ENCODE assay signal across 18 cellular contexts in the genomic region with DNA sequence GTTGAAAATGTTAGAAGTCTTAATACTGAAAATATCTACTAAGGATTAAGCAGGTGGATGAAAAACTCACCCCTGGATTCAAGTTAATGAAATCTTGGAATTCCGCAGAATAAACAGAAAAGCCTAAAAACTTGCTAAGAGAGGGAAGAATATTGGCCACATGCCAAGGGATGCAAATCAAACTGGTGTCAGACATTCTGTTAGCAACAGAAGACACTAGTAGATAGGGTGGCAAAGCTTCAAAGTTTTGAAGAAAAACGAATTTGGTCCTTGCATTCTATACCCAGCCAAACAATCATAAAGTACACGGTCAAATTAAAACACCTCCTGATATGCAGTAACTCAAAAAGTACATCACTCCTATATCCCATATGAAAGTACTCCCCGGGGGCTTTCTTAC.
DNase-seq lines count a peak whose midpoint lies in the region; ATAC-seq, FAIRE-seq and TF ChIP-seq lines count a peak whose summit lies in the region.
"Had no signal": no experiment of that assay in that cellular context is flagged by ENCODE, and none has a peak within 500 bp of the region (broad histone marks: within the 10 kb centered on the region; RNA-seq: fewer than 3 reads in every experiment).

No MANE protein-coding gene starts in this region.

- intact Hi-C loops in right lobe of liver (cut with DNase I) = no loop called here

- H2AFZ ChIP-seq in astrocyte (ENCODE audit: low read depth, low read length) = no peak overlapping the region
- H2AFZ ChIP-seq: GM23248 had no signal

- peaks cover 30 to 52% (median 36%) of the 10 kb centered on the region in 10 experiments for H3K4me1 ChIP-seq in BLaER1 treated with 17β-estradiol and CSF1 and Interleukin-3, amounts not matched to agents 10 nM and 100 nM
- peaks cover 12% of the 10 kb centered on the region for H3K4me1 ChIP-seq in astrocyte (ENCODE audit: insufficient read depth, low read length)
- peaks cover 0 to 47% (median 10%) of the 10 kb centered on the region in 4 donors for H3K4me1 ChIP-seq in right lobe of liver
- H3K4me1 ChIP-seq: Caco-2 had no signal

- TF ChIP-seq POLR2A in GM12892 (IDR thresholded peaks at IDR 0.05; ENCODE audit: low read depth, low read length) = no peak
- no peak for TF ChIP-seq POLR2A in right lobe of liver (IDR thresholded peaks at IDR 0.05)

- H3K9me3 Mint-ChIP-seq in astrocyte (ENCODE audit: unreplicated experiment) = peaks cover 2% of the 10 kb centered on the region
- no peaks in the 10 kb centered on the region for H3K9me3 Mint-ChIP-seq in natural killer cell treated with Interleukin-12 subunit alpha and Interleukin-12 subunit beta and Interleukin-15 and Interleukin-18, amount 100 ng/mL, for 72 hours
- H3K9me3 Mint-ChIP-seq: CD8-positive, alpha-beta T cell had no signal

- H3K27me3 ChIP-seq in BLaER1 treated with 17β-estradiol and CSF1 and Interleukin-3, amounts not matched to agents 10 nM and 100 nM = no peaks in the 10 kb centered on the region
- no peaks in the 10 kb centered on the region for H3K27me3 ChIP-seq in astrocyte (ENCODE audit: insufficient read depth, low read length)
- no peaks in the 10 kb centered on the region for H3K27me3 ChIP-seq in right lobe of liver

- DNase-seq in GM12892 (ENCODE audit: insufficient read length) (no peak), astrocyte (ENCODE audit: low read depth) (no peak), right lobe of liver (no peak)
- DNase-seq in natural killer cell treated with Interleukin-12 subunit alpha and Interleukin-12 subunit beta and Interleukin-15 and Interleukin-18, amount 100 ng/mL, for 72 hours (ENCODE audit: low spot score) = no peak
- DNase-seq: Caco-2; CD4-positive, CD25-positive, alpha-beta regulatory T cell; CD8-positive, alpha-beta T cell; DMS153; DND-41; GM23248; H7; HCEC 1CT had no signal

- H3K79me2 ChIP-seq in astrocyte (ENCODE audit: insufficient read depth, low read length) = no peaks in the 10 kb centered on the region

- H3K4me3 ChIP-seq in BLaER1 treated with 17β-estradiol and CSF1 and Interleukin-3, amounts not matched to agents 10 nM and 100 nM = peak overlapping the region in 1 of 10 experiments; percentile 8; a peak in 1 of 20 replicates
- H3K4me3 ChIP-seq in astrocyte (ENCODE audit: insufficient read depth, low read depth, low read length) (no peak overlapping the region), right lobe of liver (no peak overlapping the region)
- H3K4me3 ChIP-seq: GM23248 had no signal

- FAIRE-seq in GM12892 (lab: Jason Lieb, UNC) (peak; percentile 70), astrocyte (lab: Jason Lieb, UNC) (peak; percentile 26)
- FAIRE-seq: G401.6, H1 had no signal

- H4K20me1 ChIP-seq in BLaER1 treated with 17β-estradiol and CSF1 and Interleukin-3, amounts not matched to agents 10 nM and 100 nM = no peaks in the 10 kb centered on the region
- no peaks in the 10 kb centered on the region for H4K20me1 ChIP-seq in astrocyte (ENCODE audit: insufficient read depth, low read length)

- no peaks in the 10 kb centered on the region for H3K36me3 ChIP-seq in BLaER1 treated with 17β-estradiol and CSF1 and Interleukin-3, amounts not matched to agents 10 nM and 100 nM
- H3K36me3 ChIP-seq in astrocyte (ENCODE audit: insufficient read depth, low read length) (no peaks in the 10 kb centered on the region), right lobe of liver (no peaks in the 10 kb centered on the region)

- H3K27ac ChIP-seq in BLaER1 treated with 17β-estradiol and CSF1 and Interleukin-3, amounts not matched to agents 10 nM and 100 nM = peak overlapping the region in 7 of 11 experiments; percentile 84 to 94 (median 89); a peak in 12 of 22 replicates
- H3K27ac ChIP-seq in astrocyte (ENCODE audit: low read depth, low read length) (no peak overlapping the region), right lobe of liver (peak overlapping the region; percentile 50 to 84 (median 59))
- H3K27ac ChIP-seq: C4-2B, GM23248 had no signal

- peaks cover 12% of the 10 kb centered on the region for H3K4me1 Mint-ChIP-seq in astrocyte (ENCODE audit: low read depth, unreplicated experiment)
- H3K4me1 Mint-ChIP-seq in natural killer cell treated with Interleukin-12 subunit alpha and Interleukin-12 subunit beta and Interleukin-15 and Interleukin-18, amount 100 ng/mL, for 72 hours (ENCODE audit: low read depth in 2 of 2) = no peaks in the 10 kb centered on the region

- ATAC-seq in right lobe of liver (no peak), HG03520 (IDR thresholded peaks at IDR 0.05; ENCODE audit: unreplicated experiment) (no peak), GM19395 (IDR thresholded peaks at IDR 0.05; ENCODE audit: unreplicated experiment) (no peak)
- no peak for ATAC-seq in natural killer cell treated with Interleukin-12 subunit alpha and Interleukin-12 subunit beta and Interleukin-15 and Interleukin-18, amount 100 ng/mL, for 72 hours
- ATAC-seq: CD8-positive, alpha-beta T cell had no signal

- no peak overlapping the region for H3K9ac ChIP-seq in BLaER1 treated with 17β-estradiol and CSF1 and Interleukin-3, amounts not matched to agents 10 nM and 100 nM
- H3K9ac ChIP-seq in astrocyte (ENCODE audit: low read length) = no peak overlapping the region
- H3K9ac ChIP-seq: GM23248 had no signal

- no peak overlapping the region for H3K27ac Mint-ChIP-seq in astrocyte (ENCODE audit: unreplicated experiment)
- no peak overlapping the region for H3K27ac Mint-ChIP-seq in natural killer cell treated with Interleukin-12 subunit alpha and Interleukin-12 subunit beta and Interleukin-15 and Interleukin-18, amount 100 ng/mL, for 72 hours
- H3K27ac Mint-ChIP-seq: CD4-positive, CD25-positive, alpha-beta regulatory T cell; CD8-positive, alpha-beta T cell had no signal

- no peak overlapping the region for H3K4me3 Mint-ChIP-seq in astrocyte (ENCODE audit: unreplicated experiment)
- no peak overlapping the region for H3K4me3 Mint-ChIP-seq in natural killer cell treated with Interleukin-12 subunit alpha and Interleukin-12 subunit beta and Interleukin-15 and Interleukin-18, amount 100 ng/mL, for 72 hours
- H3K4me3 Mint-ChIP-seq: CD4-positive, CD25-positive, alpha-beta regulatory T cell; CD8-positive, alpha-beta T cell had no signal

- H3K27me3 Mint-ChIP-seq in astrocyte (ENCODE audit: low read depth, unreplicated experiment) = no peaks in the 10 kb centered on the region
- peaks cover 10 to 38% of the 10 kb centered on the region in 2 donors for H3K27me3 Mint-ChIP-seq in natural killer cell treated with Interleukin-12 subunit alpha and Interleukin-12 subunit beta and Interleukin-15 and Interleukin-18, amount 100 ng/mL, for 72 hours

- H3K9me3 ChIP-seq in BLaER1 treated with 17β-estradiol and CSF1 and Interleukin-3, amounts not matched to agents 10 nM and 100 nM (replicated peaks in 1 of 11) = peaks cover 12 to 29% (median 23%) of the 10 kb centered on the region in 11 experiments; a peak in 20 of 22 replicates
- H3K9me3 ChIP-seq in astrocyte (ENCODE audit: insufficient read depth, low read depth, low read length) (peaks cover 2% of the 10 kb centered on the region), right lobe of liver (no peaks in the 10 kb centered on the region)
- H3K9me3 ChIP-seq: Caco-2 had no signal

- no peaks in the 10 kb centered on the region for H3K36me3 Mint-ChIP-seq in astrocyte (ENCODE audit: low read depth, unreplicated experiment)
- peaks cover 4% of the 10 kb centered on the region for H3K36me3 Mint-ChIP-seq in natural killer cell treated with Interleukin-12 subunit alpha and Interleukin-12 subunit beta and Interleukin-15 and Interleukin-18, amount 100 ng/mL, for 72 hours
- H3K36me3 Mint-ChIP-seq: CD4-positive, CD25-positive, alpha-beta regulatory T cell; CD8-positive, alpha-beta T cell had no signal

- no peak for TF ChIP-seq CTCF in astrocyte (IDR thresholded peaks at IDR 0.05; ENCODE audit: insufficient read depth, low read depth, low read length)
- no peak for TF ChIP-seq CTCF in right lobe of liver (IDR thresholded peaks at IDR 0.05)

- WGBS in right lobe of liver (ENCODE audit: insufficient coverage, low coverage, low lambda C conversion rate, missing lambda C conversion rate) = 84% methylated on average over 4 of the region's 4 CpGs

- H3K4me2 ChIP-seq in BLaER1 treated with 17β-estradiol and CSF1 and Interleukin-3, amounts not matched to agents 10 nM and 100 nM = peak overlapping the region in 1 of 11 experiments; percentile 87; a peak in 2 of 22 replicates
- no peak overlapping the region for H3K4me2 ChIP-seq in astrocyte (ENCODE audit: low read length)
